17 cellular contexts compared by ENCODE assay signal in genomic region chr7:44439933-44440332, GRCh38.
"Had no signal": no experiment of that assay in that cellular context is flagged by ENCODE, and none has a peak within 500 bp of the region (broad histone marks: within the 10 kb centered on the region; RNA-seq: fewer than 3 reads in every experiment).

No MANE protein-coding gene starts in this region.

- H3K4me3 ChIP-seq: dorsolateral prefrontal cortex, left lung, lung, pancreas, spleen had no signal

- DNase-seq: cortex of kidney; dorsolateral prefrontal cortex; effector CD8-positive, alpha-beta T cell; islet precursor cell; left lung; mesenchymal stem cell; midbrain; occipital lobe; pancreas; spleen; stimulated activated CD4-positive, alpha-beta T cell treated with anti-CD3 and anti-CD28 coated beads, Interleukin-15, amount 100 ng/mL, for 24 hours; stimulated activated CD4-positive, alpha-beta T cell treated with anti-CD3 and anti-CD28 coated beads, Interleukin-1b, Interleukin-23, amount 100 ng/mL, for 48 hours; stimulated activated CD4-positive, alpha-beta T cell treated with anti-CD3 and anti-CD28 coated beads, Interleukin-4, amount 100 ng/mL, for 4 hours; stimulated activated naive B cell treated with anti-CD40 and anti-IgM and Interleukin-4, amounts not matched to agents 10 μg/mL and 1 μg/mL and 100 μg/mL, for 72 hours; trophoblast cell had no signal

- H3K9me3 ChIP-seq: left lung, pancreas, spleen had no signal

- H3K36me3 ChIP-seq: pancreas had no signal

- H3K27me3 ChIP-seq: dorsolateral prefrontal cortex, left lung, pancreas, spleen had no signal

- ATAC-seq: left lung; pancreas; sciatic nerve; stimulated activated naive B cell treated with anti-CD40 and anti-IgM and Interleukin-4, amounts not matched to agents 10 μg/mL and 1 μg/mL and 100 μg/mL, for 72 hours had no signal

- H3K27ac ChIP-seq: left lung, pancreas, spleen had no signal

- H3K4me1 ChIP-seq: left lung, pancreas had no signal
